Comparison of ENCODE assay signal across 10 cellular contexts in genomic region chr7:75920431-75921161, GRCh38. TPM values are rescaled to one million over a fixed set of nuclear protein-coding genes. Genes with fewer than 3 reads are reported as not detected.
DNase-seq lines count a peak whose midpoint lies in the region; ATAC-seq, FAIRE-seq and TF ChIP-seq lines count a peak whose summit lies in the region.
"Had no signal": no experiment of that assay in that cellular context is flagged by ENCODE, and none has a peak within 500 bp of the region (broad histone marks: within the 10 kb centered on the region; RNA-seq: fewer than 3 reads in every experiment).

No MANE protein-coding gene starts in this region.

- no peak overlapping the region for H3K4me3 Mint-ChIP-seq in T-cell
- H3K4me3 Mint-ChIP-seq in neural progenitor cell = no peak overlapping the region

- TF ChIP-seq CTCF in cardiac fibroblast (IDR thresholded peaks at IDR 0.05; ENCODE audit: low read depth, low read length) = no peak
- TF ChIP-seq CTCF in neural progenitor cell (IDR thresholded peaks at IDR 0.05) = no peak

- FAIRE-seq in GM19239 (lab: Jason Lieb, UNC) = no peak

- POLR2A ChIA-PET in T-cell (lab: Charles Lee) = interaction anchor here in 1 of 2 donors (0.6 to 0.7 kb wide), 2 partner anchors 16 to 42 kb away, joined by 12 to 14 read pairs; no protein-coding TSS in a partner anchor

- H3K27me3 Mint-ChIP-seq in T-cell (no peaks in the 10 kb centered on the region), neural progenitor cell (ENCODE audit: insufficient read depth, low read depth) (peaks cover 6% of the 10 kb centered on the region)

- H3K9ac ChIP-seq in BLaER1 (no peak overlapping the region), neural progenitor cell (no peak overlapping the region)

- H3K9me3 ChIP-seq in BLaER1 = no peaks in the 10 kb centered on the region
- no peaks in the 10 kb centered on the region for H3K9me3 ChIP-seq in neural progenitor cell (ENCODE audit: low read depth)
- H3K9me3 ChIP-seq: uterus had no signal

- H3K79me2 ChIP-seq in neural progenitor cell (ENCODE audit: low read depth) = peaks cover 93% of the 10 kb centered on the region

- H3K4me1 ChIP-seq in BLaER1 = peaks cover 32% of the 10 kb centered on the region
- H3K4me1 ChIP-seq in neural progenitor cell = peaks cover 6% of the 10 kb centered on the region
- H3K4me1 ChIP-seq: uterus had no signal

- H3K4me1 Mint-ChIP-seq in T-cell (peaks cover 32 to 53% (median 53%) of the 10 kb centered on the region in 3 donors), neural progenitor cell (peaks cover 30% of the 10 kb centered on the region)

- H4K20me1 ChIP-seq in BLaER1 = peaks cover 97% of the 10 kb centered on the region
- peaks cover 59% of the 10 kb centered on the region for H4K20me1 ChIP-seq in neural progenitor cell (ENCODE audit: low read depth)

- CTCF ChIA-PET in T-cell (lab: Charles Lee) = interaction anchor here in 1 of 2 donors (0.7 kb wide), 1 partner anchor 88 kb away, joined by 7 read pairs; no protein-coding TSS in a partner anchor

- no peak overlapping the region for H2AFZ ChIP-seq in neural progenitor cell (replicated peaks)

- ATAC-seq in T-cell (replicated peaks in 1 of 4) (peak; percentile 51 to 65 (median 57)), GM18498 (IDR thresholded peaks at IDR 0.05; ENCODE audit: unreplicated experiment) (no peak)

- DNase-seq in T-cell (peak in 17 of 34 experiments; percentile 1 to 56 (median 13)), cardiac fibroblast (ENCODE audit: low read depth in 2 of 2) (peak; percentile 36 to 74), mucosa of gallbladder (ENCODE audit: low spot score) (peak; percentile 21), NCI-H1092 treated with DMSO at 0.1 percent for 48 hours (lab: John Stamatoyannopoulos, UW) (no peak), GM19239 (ENCODE audit: insufficient read length, low spot score) (no peak), neural progenitor cell (ENCODE audit: low spot score) (no peak)
- DNase-seq: activated gamma-delta T cell, uterus had no signal

- H3F3A ChIP-seq in neural progenitor cell (ENCODE audit: low read depth) = no peaks in the 10 kb centered on the region

- H3K27ac ChIP-seq in BLaER1 (no peak overlapping the region), neural progenitor cell (no peak overlapping the region)
- H3K27ac ChIP-seq: uterus had no signal

- peaks cover 16% of the 10 kb centered on the region for H3K36me3 Mint-ChIP-seq in T-cell
- peaks cover 30% of the 10 kb centered on the region for H3K36me3 Mint-ChIP-seq in neural progenitor cell

- H3K36me3 ChIP-seq in BLaER1 (no peaks in the 10 kb centered on the region), neural progenitor cell (no peaks in the 10 kb centered on the region)
- H3K36me3 ChIP-seq: uterus had no signal

- H3K27ac Mint-ChIP-seq in T-cell (no peak overlapping the region), neural progenitor cell (no peak overlapping the region)

- H3K4me2 ChIP-seq in BLaER1 (peak overlapping the region; percentile 57), neural progenitor cell (no peak overlapping the region)

- no peak overlapping the region for H3K4me3 ChIP-seq in BLaER1
- no peak overlapping the region for H3K4me3 ChIP-seq in cardiac fibroblast (replicated peaks in 1 of 2; ENCODE audit: low read depth in 2 of 2, low read length in 2 of 2)
- no peak overlapping the region for H3K4me3 ChIP-seq in neural progenitor cell
- H3K4me3 ChIP-seq: uterus had no signal

- H3K27me3 ChIP-seq in BLaER1 (no peaks in the 10 kb centered on the region), neural progenitor cell (no peaks in the 10 kb centered on the region)
- H3K27me3 ChIP-seq: uterus had no signal

- no peaks in the 10 kb centered on the region for H3K9me3 Mint-ChIP-seq in T-cell
- no peaks in the 10 kb centered on the region for H3K9me3 Mint-ChIP-seq in neural progenitor cell

RNA-seq across cellular contexts. Expression of gene POR, which starts 5.6 kb away (rescaled TPM):
- 10 to 100 TPM; 41.1 to 83.3 (median 58.8) TPM for total RNA-seq in T-cell
- total RNA-seq in mucosa of gallbladder = 195 TPM
- 38.6 and 61.0 TPM in 2 replicates for total RNA-seq in neural progenitor cell (ENCODE audit: low replicate concordance)

RNA-seq across cellular contexts. Expression of gene RHBDD2, which starts 41.8 kb away (rescaled TPM):
- total RNA-seq in T-cell (100 to 1,000 TPM in 1 of 5 donors, 10 to 100 TPM in 4; 46.7 to 110 (median 59.4) TPM), mucosa of gallbladder (56.4 TPM), neural progenitor cell (ENCODE audit: low replicate concordance) (15.4 and 52.7 TPM in 2 replicates)

Comparison
In these comparisons a context has a peak if more than half of its experiments do, and no peak if none do; other contexts are left out.
1. DNase-seq: peak in cardiac fibroblast (2 of 2) and mucosa of gallbladder (single experiment); none in NCI-H1092 treated with DMSO at 0.1 percent for 48 hours (single experiment), GM19239 (single experiment) and neural progenitor cell (single experiment).